Comparison of ENCODE assay signal across 8 cellular contexts in genomic region chr9:35116898-35117551, GRCh38. TPM values are rescaled to one million over a fixed set of nuclear protein-coding genes. Genes with fewer than 3 reads are reported as not detected.
DNase-seq lines count a peak whose midpoint lies in the region; ATAC-seq, FAIRE-seq and TF ChIP-seq lines count a peak whose summit lies in the region.

No MANE protein-coding gene starts in this region.

- H3K36me3 ChIP-seq in CD4-positive, alpha-beta memory T cell (ENCODE audit: insufficient read depth, low read length), result no peaks in the 10 kb centered on the region

- no peaks in the 10 kb centered on the region for H3K9me3 Mint-ChIP-seq in CD4-positive, alpha-beta memory T cell
- H3K9me3 Mint-ChIP-seq in activated CD8-positive, alpha-beta memory T cell treated with anti-CD3 and anti-CD28 coated beads, Interleukin-2, amount 10 ng/mL, durations not matched to agents 7 days and 5 days (ENCODE audit: low read depth), result no peaks in the 10 kb centered on the region
- H3K9me3 Mint-ChIP-seq in mesothelial cell of epicardium, result no peaks in the 10 kb centered on the region

- peak overlapping the region; percentile 86 to 88 for H3K4me3 ChIP-seq in CD4-positive, alpha-beta memory T cell (ENCODE audit: low read length in 2 of 2)

- FAIRE-seq in endometrium (lab: Jason Lieb, UNC), result peak; percentile 91

- peak; percentile 50 for ATAC-seq in GM19467 (IDR thresholded peaks at IDR 0.05; ENCODE audit: unreplicated experiment)
- peak; percentile 54 for ATAC-seq in activated CD8-positive, alpha-beta memory T cell treated with anti-CD3 and anti-CD28 coated beads, Interleukin-2, amount 10 ng/mL, durations not matched to agents 7 days and 5 days

- peak overlapping the region; percentile 89 to 95 (median 93) for H3K4me3 Mint-ChIP-seq in CD4-positive, alpha-beta memory T cell
- H3K4me3 Mint-ChIP-seq in activated CD8-positive, alpha-beta memory T cell treated with anti-CD3 and anti-CD28 coated beads, Interleukin-2, amount 10 ng/mL, durations not matched to agents 7 days and 5 days, result peak overlapping the region; percentile 90
- peak overlapping the region; percentile 95 for H3K4me3 Mint-ChIP-seq in mesothelial cell of epicardium

- peak overlapping the region; percentile 68 for H3K27ac ChIP-seq in CD4-positive, alpha-beta memory T cell (ENCODE audit: low read depth, low read length)

- H3K27me3 Mint-ChIP-seq in CD4-positive, alpha-beta memory T cell, result no peaks in the 10 kb centered on the region
- peaks cover 7% of the 10 kb centered on the region for H3K27me3 Mint-ChIP-seq in activated CD8-positive, alpha-beta memory T cell treated with anti-CD3 and anti-CD28 coated beads, Interleukin-2, amount 10 ng/mL, durations not matched to agents 7 days and 5 days
- no peaks in the 10 kb centered on the region for H3K27me3 Mint-ChIP-seq in mesothelial cell of epicardium (ENCODE audit: low read depth)

- no peaks in the 10 kb centered on the region for H3K27me3 ChIP-seq in CD4-positive, alpha-beta memory T cell (ENCODE audit: insufficient read depth, low read length)

- peak; percentile 86 to 91 (median 89) for DNase-seq in CD4-positive, alpha-beta memory T cell
- DNase-seq in HT1080 (ENCODE audit: low read depth) (peak; percentile 82), NOMO-1 treated with DMSO at 0.1 percent for 48 hours (lab: John Stamatoyannopoulos, UW; ENCODE audit: unreplicated experiment) (peak; percentile 97), mesothelial cell of epicardium (ENCODE audit: low spot score in 2 of 2, unreplicated experiment in 2 of 2) (peak; percentile 78 to 87)
- DNase-seq in activated CD8-positive, alpha-beta memory T cell treated with anti-CD3 and anti-CD28 coated beads, Interleukin-2, amount 10 ng/mL, durations not matched to agents 7 days and 5 days, result peak; percentile 93
- peak; percentile 58 to 76 for DNase-seq in stimulated activated CD8-positive, alpha-beta memory T cell treated with anti-CD3 and anti-CD28 coated beads, Interleukin-15, amount 100 ng/mL, for 4 hours (ENCODE audit: low read depth in 2 of 2)

- H3K9me3 ChIP-seq in CD4-positive, alpha-beta memory T cell (ENCODE audit: control insufficient read depth in 1 of 2, low read length in 2 of 2), result no peaks in the 10 kb centered on the region

- intact Hi-C loops in CD4-positive, alpha-beta memory T cell (cut with micrococcal nuclease), result loop anchor here (1.0 to 5.0 kb wide), 14 partner anchors 14 to 710 kb away; partner anchors contain the start of genes CREB3, DNAJB5, HINT2 and PIGO

- H3K36me3 Mint-ChIP-seq in CD4-positive, alpha-beta memory T cell, result peaks cover 0 to 4% of the 10 kb centered on the region in 2 donors
- no peaks in the 10 kb centered on the region for H3K36me3 Mint-ChIP-seq in activated CD8-positive, alpha-beta memory T cell treated with anti-CD3 and anti-CD28 coated beads, Interleukin-2, amount 10 ng/mL, durations not matched to agents 7 days and 5 days
- H3K36me3 Mint-ChIP-seq in mesothelial cell of epicardium, result peaks cover 4% of the 10 kb centered on the region

- H3K27ac Mint-ChIP-seq in CD4-positive, alpha-beta memory T cell, result peak overlapping the region; percentile 92 to 99 (median 96)
- peak overlapping the region; percentile 84 for H3K27ac Mint-ChIP-seq in activated CD8-positive, alpha-beta memory T cell treated with anti-CD3 and anti-CD28 coated beads, Interleukin-2, amount 10 ng/mL, durations not matched to agents 7 days and 5 days
- H3K27ac Mint-ChIP-seq in mesothelial cell of epicardium, result peak overlapping the region; percentile 93

- CTCF ChIA-PET in CD4-positive, alpha-beta memory T cell (lab: Charles Lee; ENCODE audit: partially characterized antibody), result interaction anchor here (0.6 to 3.3 kb wide), 18 partner anchors 9 to 765 kb away, joined by 3 to 41 read pairs (median 4); partner anchors contain the start of gene STOML2
- CTCF ChIA-PET in activated CD8-positive, alpha-beta memory T cell treated with anti-CD3 and anti-CD28 coated beads, Interleukin-2, amount 10 ng/mL, durations not matched to agents 7 days and 5 days (lab: Charles Lee), result interaction anchor here (0.7 to 4.9 kb wide), 18 partner anchors 12 to 483 kb away, joined by 3 to 34 read pairs (median 4); partner anchors contain the start of genes PIGO and STOML2

- peaks cover 42% of the 10 kb centered on the region for H3K4me1 ChIP-seq in CD4-positive, alpha-beta memory T cell (ENCODE audit: insufficient read depth, low read length)

- peak; percentile 76 for TF ChIP-seq CTCF in mesothelial cell of epicardium (IDR thresholded peaks at IDR 0.05; ENCODE audit: unreplicated experiment)

- peaks cover 29 to 47% (median 35%) of the 10 kb centered on the region in 4 donors for H3K4me1 Mint-ChIP-seq in CD4-positive, alpha-beta memory T cell
- H3K4me1 Mint-ChIP-seq in activated CD8-positive, alpha-beta memory T cell treated with anti-CD3 and anti-CD28 coated beads, Interleukin-2, amount 10 ng/mL, durations not matched to agents 7 days and 5 days, result peaks cover 33% of the 10 kb centered on the region
- peaks cover 33% of the 10 kb centered on the region for H3K4me1 Mint-ChIP-seq in mesothelial cell of epicardium

- POLR2A ChIA-PET in CD4-positive, alpha-beta memory T cell (lab: Charles Lee; ENCODE audit: partially characterized antibody), result interaction anchor here (0.6 to 1.6 kb wide), 4 partner anchors 14 to 142 kb away, joined by 3 to 4 read pairs (median 3); partner anchors contain the start of genes STOML2 and VCP

RNA-seq across cellular contexts. Expression of gene ATOSB, which starts 1.4 kb away (rescaled TPM):
- total RNA-seq in CD4-positive, alpha-beta memory T cell, result 1 to 10 TPM; 8.6 to 9.1 TPM
- polyA plus RNA-seq in CD4-positive, alpha-beta memory T cell, result 10 to 100 TPM in 1 of 2 donors, 1 to 10 TPM in 1; 3.7 to 10.1 TPM
- 10.9 and 13.9 TPM in 2 replicates for total RNA-seq in HT1080 (2014; rRNA removed; shearing (Covaris generic))
- 23.4 and 23.7 TPM in 2 replicates for polyA plus RNA-seq in HT1080 (2015; cell fraction: cytosol; rRNA removed)
- polyA plus RNA-seq in HT1080 (2015; cell fraction: nucleus; rRNA removed), result 30.7 and 42.4 TPM in 2 replicates
- 10 to 100 TPM; 15.9 to 17.1 TPM for total RNA-seq in activated CD8-positive, alpha-beta memory T cell treated with anti-CD3 and anti-CD28 coated beads, Interleukin-2, amount 10 ng/mL, durations not matched to agents 7 days and 5 days
- total RNA-seq in mesothelial cell of epicardium, result 19.2 to 21.7 TPM (median 21.0 TPM) in 3 replicates

RNA-seq across cellular contexts. Expression of gene STOML2, which starts 14.1 kb away (rescaled TPM):
- total RNA-seq in CD4-positive, alpha-beta memory T cell, result 10 to 100 TPM; 42.9 to 45.3 TPM
- polyA plus RNA-seq in CD4-positive, alpha-beta memory T cell, result 100 to 1,000 TPM in 1 of 2 donors, 10 to 100 TPM in 1; 92.4 to 140 TPM
- total RNA-seq in HT1080 (2014; rRNA removed; shearing (Covaris generic)), result 286 and 296 TPM in 2 replicates
- polyA plus RNA-seq in HT1080 (2015; cell fraction: cytosol; rRNA removed), result 237 and 268 TPM in 2 replicates
- polyA plus RNA-seq in HT1080 (2015; cell fraction: nucleus; rRNA removed), result 125 and 128 TPM in 2 replicates
- 100 to 1,000 TPM; 145 to 169 TPM for total RNA-seq in activated CD8-positive, alpha-beta memory T cell treated with anti-CD3 and anti-CD28 coated beads, Interleukin-2, amount 10 ng/mL, durations not matched to agents 7 days and 5 days
- total RNA-seq in mesothelial cell of epicardium, result 92.2 to 95.3 TPM (median 93.4 TPM) in 3 replicates

RNA-seq across cellular contexts. Expression of gene PIGO, which starts 20.6 kb away (rescaled TPM):
- 10 to 100 TPM; 23.4 to 29.7 TPM for total RNA-seq in CD4-positive, alpha-beta memory T cell
- polyA plus RNA-seq in CD4-positive, alpha-beta memory T cell, result 10 to 100 TPM; 17.9 to 25.2 TPM
- total RNA-seq in HT1080 (2014; rRNA removed; shearing (Covaris generic)), result 26.1 and 27.5 TPM in 2 replicates
- 19.6 and 23.5 TPM in 2 replicates for polyA plus RNA-seq in HT1080 (2015; cell fraction: cytosol; rRNA removed)
- polyA plus RNA-seq in HT1080 (2015; cell fraction: nucleus; rRNA removed), result 67.4 and 86.8 TPM in 2 replicates
- 10 to 100 TPM; 28.5 to 31.6 TPM for total RNA-seq in activated CD8-positive, alpha-beta memory T cell treated with anti-CD3 and anti-CD28 coated beads, Interleukin-2, amount 10 ng/mL, durations not matched to agents 7 days and 5 days
- total RNA-seq in mesothelial cell of epicardium, result 28.4 to 31.2 TPM (median 28.9 TPM) in 3 replicates

RNA-seq across cellular contexts. Expression of gene FANCG, which starts 37.3 kb away (rescaled TPM):
- total RNA-seq in CD4-positive, alpha-beta memory T cell, result 10 to 100 TPM; 24.0 to 27.9 TPM
- 10 to 100 TPM in 1 of 2 donors, 1 to 10 TPM in 1; 2.9 to 12.5 TPM for polyA plus RNA-seq in CD4-positive, alpha-beta memory T cell
- 49.5 and 52.2 TPM in 2 replicates for total RNA-seq in HT1080 (2014; rRNA removed; shearing (Covaris generic))
- polyA plus RNA-seq in HT1080 (2015; cell fraction: cytosol; rRNA removed), result 23.7 and 31.6 TPM in 2 replicates
- 77.3 and 94.7 TPM in 2 replicates for polyA plus RNA-seq in HT1080 (2015; cell fraction: nucleus; rRNA removed)
- total RNA-seq in activated CD8-positive, alpha-beta memory T cell treated with anti-CD3 and anti-CD28 coated beads, Interleukin-2, amount 10 ng/mL, durations not matched to agents 7 days and 5 days, result 100 to 1,000 TPM; 121 to 141 TPM
- 48.8 to 52.2 TPM (median 51.8 TPM) in 3 replicates for total RNA-seq in mesothelial cell of epicardium

RNA-seq across cellular contexts. Expression of gene VCP, which starts 44.6 kb away (rescaled TPM):
- total RNA-seq in CD4-positive, alpha-beta memory T cell, result 100 to 1,000 TPM; 156 to 157 TPM
- 100 to 1,000 TPM; 195 to 206 TPM for polyA plus RNA-seq in CD4-positive, alpha-beta memory T cell
- 396 and 426 TPM in 2 replicates for total RNA-seq in HT1080 (2014; rRNA removed; shearing (Covaris generic))
- polyA plus RNA-seq in HT1080 (2015; cell fraction: cytosol; rRNA removed), result 152 and 162 TPM in 2 replicates
- polyA plus RNA-seq in HT1080 (2015; cell fraction: nucleus; rRNA removed), result 535 and 558 TPM in 2 replicates
- 100 to 1,000 TPM; 222 to 298 TPM for total RNA-seq in activated CD8-positive, alpha-beta memory T cell treated with anti-CD3 and anti-CD28 coated beads, Interleukin-2, amount 10 ng/mL, durations not matched to agents 7 days and 5 days
- total RNA-seq in mesothelial cell of epicardium, result 313 to 318 TPM (median 317 TPM) in 3 replicates

Comparison
In these comparisons a context has a peak if more than half of its experiments do, and no peak if none do; other contexts are left out.
1. Peak in every context shown above with its lines: DNase-seq, ATAC-seq, H3K4me3 ChIP-seq and H3K27ac ChIP-seq.